In genomic region chr15:41292521-41292920, GRCh38 we compare ENCODE assay signal across 21 cellular contexts. TPM values are rescaled to one million over a fixed set of nuclear protein-coding genes. Genes with fewer than 3 reads are reported as not detected.
DNase-seq lines count a peak whose midpoint lies in the region; ATAC-seq and TF ChIP-seq lines count a peak whose summit lies in the region.
"Had no signal": no experiment of that assay in that cellular context is flagged by ENCODE, and none has a peak within 500 bp of the region (broad histone marks: within the 10 kb centered on the region; RNA-seq: fewer than 3 reads in every experiment).

No MANE protein-coding gene starts in this region.

- CTCF ChIA-PET in activated CD8-positive, alpha-beta memory T cell treated with anti-CD3 and anti-CD28 coated beads, Interleukin-2, amount 10 ng/mL, durations not matched to agents 7 days and 5 days (lab: Charles Lee) = interaction anchor here (0.8 kb wide), 1 partner anchor 12 kb away, joined by 3 read pairs; no protein-coding TSS in a partner anchor

- no peak for DNase-seq in activated CD8-positive, alpha-beta memory T cell treated with anti-CD3 and anti-CD28 coated beads, Interleukin-2, amount 10 ng/mL, durations not matched to agents 7 days and 5 days
- DNase-seq in activated CD8-positive, alpha-beta memory T cell treated with anti-CD3 and anti-CD28 coated beads for 24 hours = no peak
- DNase-seq in HFFc6 (peak; percentile 18), progenitor cell of endocrine pancreas (ENCODE audit: low spot score, unreplicated experiment) (no peak), cortex of kidney (lab: John Stamatoyannopoulos, UW) (no peak)
- no peak for DNase-seq in activated naive CD8-positive, alpha-beta T cell treated with anti-CD3 and anti-CD28 coated beads, Interleukin-2, amount 50 U/mL, for 24 hours
- DNase-seq: activated CD4-positive, alpha-beta T cell treated with anti-CD3 and anti-CD28 coated beads, Interleukin-2, amount 50 U/mL, for 1 hour; activated naive CD4-positive, alpha-beta T cell; anterior cingulate cortex; BE2C; caudate nucleus; dermis blood vessel endothelial cell; NCI-H1092 treated with DMSO at 0.1 percent for 48 hours; NCI-H187 treated with DMSO at 0.1 percent for 48 hours; NCI-H526; Peyer's patch; sigmoid colon; stimulated activated CD4-positive, alpha-beta T cell treated with anti-CD3 and anti-CD28 coated beads, Interleukin-15, amount 100 ng/mL, for 24 hours; upper lobe of left lung had no signal

- H3K36me3 Mint-ChIP-seq in activated CD8-positive, alpha-beta memory T cell treated with anti-CD3 and anti-CD28 coated beads, Interleukin-2, amount 10 ng/mL, durations not matched to agents 7 days and 5 days = peaks cover 45% of the 10 kb centered on the region
- H3K36me3 Mint-ChIP-seq in HFFc6 (ENCODE audit: low read depth) (peaks cover 15% of the 10 kb centered on the region), progenitor cell of endocrine pancreas (ENCODE audit: insufficient read depth) (peaks cover 11% of the 10 kb centered on the region)
- peaks cover 31% of the 10 kb centered on the region for H3K36me3 Mint-ChIP-seq in activated naive CD8-positive, alpha-beta T cell treated with anti-CD3 and anti-CD28 coated beads, Interleukin-2, amount 50 U/mL, for 24 hours (ENCODE audit: low read depth)

- ATAC-seq in activated CD8-positive, alpha-beta memory T cell treated with anti-CD3 and anti-CD28 coated beads, Interleukin-2, amount 10 ng/mL, durations not matched to agents 7 days and 5 days = no peak
- ATAC-seq in activated naive CD8-positive, alpha-beta T cell treated with anti-CD3 and anti-CD28 coated beads, Interleukin-2, amount 50 U/mL, for 24 hours = no peak
- no peak for ATAC-seq in GM21825 (IDR thresholded peaks at IDR 0.05; ENCODE audit: unreplicated experiment)
- ATAC-seq in GM18511 (IDR thresholded peaks at IDR 0.05; ENCODE audit: unreplicated experiment) = no peak

- peak overlapping the region; percentile 43 for H3K27ac Mint-ChIP-seq in activated CD8-positive, alpha-beta memory T cell treated with anti-CD3 and anti-CD28 coated beads, Interleukin-2, amount 10 ng/mL, durations not matched to agents 7 days and 5 days
- H3K27ac Mint-ChIP-seq in HFFc6 (peak overlapping the region; percentile 39; the same call in 1 of the 2 replicates), progenitor cell of endocrine pancreas (peak overlapping the region; percentile 37)
- H3K27ac Mint-ChIP-seq in activated naive CD8-positive, alpha-beta T cell treated with anti-CD3 and anti-CD28 coated beads, Interleukin-2, amount 50 U/mL, for 24 hours = peak overlapping the region; percentile 9

- TF ChIP-seq CTCF in HFFc6 (IDR thresholded peaks at IDR 0.05) (no peak), progenitor cell of endocrine pancreas (IDR thresholded peaks at IDR 0.05; ENCODE audit: unreplicated experiment) (no peak)

- H3K27me3 Mint-ChIP-seq in activated CD8-positive, alpha-beta memory T cell treated with anti-CD3 and anti-CD28 coated beads, Interleukin-2, amount 10 ng/mL, durations not matched to agents 7 days and 5 days = no peaks in the 10 kb centered on the region
- H3K27me3 Mint-ChIP-seq in HFFc6 (ENCODE audit: insufficient read depth) (no peaks in the 10 kb centered on the region; the same call in 1 of the 2 replicates), progenitor cell of endocrine pancreas (no peaks in the 10 kb centered on the region)
- H3K27me3 Mint-ChIP-seq in activated naive CD8-positive, alpha-beta T cell treated with anti-CD3 and anti-CD28 coated beads, Interleukin-2, amount 50 U/mL, for 24 hours = no peaks in the 10 kb centered on the region

- no peaks in the 10 kb centered on the region for H3K9me3 Mint-ChIP-seq in activated CD8-positive, alpha-beta memory T cell treated with anti-CD3 and anti-CD28 coated beads, Interleukin-2, amount 10 ng/mL, durations not matched to agents 7 days and 5 days (ENCODE audit: low read depth)
- H3K9me3 Mint-ChIP-seq in HFFc6 = no peaks in the 10 kb centered on the region
- no peaks in the 10 kb centered on the region for H3K9me3 Mint-ChIP-seq in activated naive CD8-positive, alpha-beta T cell treated with anti-CD3 and anti-CD28 coated beads, Interleukin-2, amount 50 U/mL, for 24 hours
- H3K9me3 Mint-ChIP-seq in progenitor cell of endocrine pancreas (ENCODE audit: low read depth) = no peaks in the 10 kb centered on the region

- H3K4me3 Mint-ChIP-seq in activated CD8-positive, alpha-beta memory T cell treated with anti-CD3 and anti-CD28 coated beads, Interleukin-2, amount 10 ng/mL, durations not matched to agents 7 days and 5 days = no peak overlapping the region
- H3K4me3 Mint-ChIP-seq in HFFc6 (no peak overlapping the region), progenitor cell of endocrine pancreas (ENCODE audit: low read depth) (no peak overlapping the region)
- no peak overlapping the region for H3K4me3 Mint-ChIP-seq in activated naive CD8-positive, alpha-beta T cell treated with anti-CD3 and anti-CD28 coated beads, Interleukin-2, amount 50 U/mL, for 24 hours

- H3K4me1 Mint-ChIP-seq in activated CD8-positive, alpha-beta memory T cell treated with anti-CD3 and anti-CD28 coated beads, Interleukin-2, amount 10 ng/mL, durations not matched to agents 7 days and 5 days = peaks cover 33% of the 10 kb centered on the region
- H3K4me1 Mint-ChIP-seq in HFFc6 (ENCODE audit: low read depth) = peaks cover 12% of the 10 kb centered on the region
- H3K4me1 Mint-ChIP-seq in activated naive CD8-positive, alpha-beta T cell treated with anti-CD3 and anti-CD28 coated beads, Interleukin-2, amount 50 U/mL, for 24 hours = peaks cover 15% of the 10 kb centered on the region
- peaks cover 2% of the 10 kb centered on the region for H3K4me1 Mint-ChIP-seq in progenitor cell of endocrine pancreas (ENCODE audit: low read depth)

RNA-seq across cellular contexts. Expression of gene OIP5, which starts 39.9 kb away (rescaled TPM):
- 10 to 100 TPM; 21.1 to 21.2 TPM for total RNA-seq in activated CD8-positive, alpha-beta memory T cell treated with anti-CD3 and anti-CD28 coated beads, Interleukin-2, amount 10 ng/mL, durations not matched to agents 7 days and 5 days
- 1 to 10 TPM; 4.1 to 8.0 (median 7.1) TPM for total RNA-seq in HFFc6 (2021; fragmentation: NEBNext Ultra II Directional; extraction: Animal tissue kit (Norgen Biotek cat#: 25700))
- total RNA-seq in progenitor cell of endocrine pancreas = 9.5 and 9.7 TPM in 2 replicates

RNA-seq across cellular contexts. Expression of gene NUSAP1, which starts 40.2 kb away (rescaled TPM):
- 100 to 1,000 TPM; 234 to 334 TPM for total RNA-seq in activated CD8-positive, alpha-beta memory T cell treated with anti-CD3 and anti-CD28 coated beads, Interleukin-2, amount 10 ng/mL, durations not matched to agents 7 days and 5 days
- 10 to 100 TPM; 30.9 to 69.0 (median 63.6) TPM for total RNA-seq in HFFc6 (2021; fragmentation: NEBNext Ultra II Directional; extraction: Animal tissue kit (Norgen Biotek cat#: 25700))
- total RNA-seq in progenitor cell of endocrine pancreas = 63.9 and 69.2 TPM in 2 replicates
